ENCODE assay signal across 22 cellular contexts in the genomic region with DNA sequence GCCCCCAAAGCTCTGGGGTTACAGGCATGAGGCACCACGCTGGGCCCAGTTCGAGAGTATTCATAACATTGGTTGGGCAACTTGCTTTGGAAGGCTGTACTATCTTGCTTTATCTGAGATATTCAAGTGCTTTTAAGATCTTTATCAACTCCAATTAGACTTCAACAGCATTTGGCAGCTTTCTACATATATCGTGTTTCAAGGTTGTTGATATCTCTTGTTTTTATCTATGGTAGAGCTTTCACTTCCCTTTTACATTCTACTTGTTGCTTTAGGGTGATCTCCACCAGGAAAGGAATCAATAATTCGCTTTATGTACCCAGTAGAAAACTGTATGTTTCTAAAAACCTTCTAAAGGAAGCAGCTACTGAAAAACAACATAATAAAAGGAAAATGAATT.
A peak's percentile ranks its signal among the peaks of the same experiment; 100 is the strongest.
DNase-seq lines count a peak whose midpoint lies in the region; ATAC-seq and TF ChIP-seq lines count a peak whose summit lies in the region.
"Had no signal": no experiment of that assay in that cellular context is flagged by ENCODE, and none has a peak within 500 bp of the region (broad histone marks: within the 10 kb centered on the region; RNA-seq: fewer than 3 reads in every experiment).

No MANE protein-coding gene starts in this region.

- no peak overlapping the region for H3K4me3 ChIP-seq in BE2C (ENCODE audit: low read depth, low read length)
- H3K4me3 ChIP-seq: A549, heart left ventricle, right atrium auricular region, testis had no signal

- H3K4me1 ChIP-seq in BE2C: no peaks in the 10 kb centered on the region
- H3K4me1 ChIP-seq: A549, heart left ventricle, right atrium auricular region, testis had no signal

- ATAC-seq in HG03442 (IDR thresholded peaks at IDR 0.05; ENCODE audit: unreplicated experiment): peak; percentile 39
- ATAC-seq in HG02623 (IDR thresholded peaks at IDR 0.05; ENCODE audit: unreplicated experiment): no peak
- ATAC-seq: A549, HCT116, heart left ventricle, Right ventricle myocardium inferior had no signal

- no peaks in the 10 kb centered on the region for H3K9me3 ChIP-seq in BE2C
- H3K9me3 ChIP-seq: A549, heart left ventricle, right atrium auricular region, testis had no signal

- no peaks in the 10 kb centered on the region for H3K36me3 ChIP-seq in BE2C
- H3K36me3 ChIP-seq: heart left ventricle, right atrium auricular region had no signal

- DNase-seq in NOMO-1 (lab: John Stamatoyannopoulos, UW; ENCODE audit: unreplicated experiment in 2 of 2): peak; percentile 3 to 83
- DNase-seq in NOMO-1 treated with dmso at 0.1 percent for 144 hours (lab: John Stamatoyannopoulos, UW; ENCODE audit: unreplicated experiment): no peak
- DNase-seq in NCI-H2029 treated with DMSO at 0.1 percent for 48 hours (lab: John Stamatoyannopoulos, UW): peak; percentile 38
- no peak for DNase-seq in Ammon's horn (ENCODE audit: low spot score)
- no peak for DNase-seq in mucosa of gallbladder (ENCODE audit: low spot score)
- DNase-seq in BE2C: no peak
- DNase-seq: activated CD4-positive, alpha-beta memory T cell treated with anti-CD3 and anti-CD28 coated beads for 36 hours; activated naive CD4-positive, alpha-beta T cell treated with Interleukin-2 at 50 U/mL for 16 hours; activated T-cell treated with anti-CD3 and anti-CD28 coated beads, Interleukin-2, amount 50 U/mL, for 1 hour; C1 segment of cervical spinal cord; heart left ventricle; immature natural killer cell; NCI-H1092; nucleus accumbens; T-helper 1 cell; testis had no signal

- no peak for TF ChIP-seq CTCF in BE2C (IDR thresholded peaks at IDR 0.05; ENCODE audit: low read depth, low read length)

- no peaks in the 10 kb centered on the region for H3K27me3 ChIP-seq in BE2C
- H3K27me3 ChIP-seq: heart left ventricle, right atrium auricular region, testis had no signal

Comparison
In these comparisons a context has a peak if more than half of its experiments do, and no peak if none do; other contexts are left out.
1. DNase-seq: peak in NOMO-1 (2 of 2) and NCI-H2029 treated with DMSO at 0.1 percent for 48 hours (single experiment); none in NOMO-1 treated with dmso at 0.1 percent for 144 hours (single experiment), Ammon's horn (single experiment), mucosa of gallbladder (single experiment) and BE2C (single experiment).